ENCODE assay signal across 19 cellular contexts in the genomic region with DNA sequence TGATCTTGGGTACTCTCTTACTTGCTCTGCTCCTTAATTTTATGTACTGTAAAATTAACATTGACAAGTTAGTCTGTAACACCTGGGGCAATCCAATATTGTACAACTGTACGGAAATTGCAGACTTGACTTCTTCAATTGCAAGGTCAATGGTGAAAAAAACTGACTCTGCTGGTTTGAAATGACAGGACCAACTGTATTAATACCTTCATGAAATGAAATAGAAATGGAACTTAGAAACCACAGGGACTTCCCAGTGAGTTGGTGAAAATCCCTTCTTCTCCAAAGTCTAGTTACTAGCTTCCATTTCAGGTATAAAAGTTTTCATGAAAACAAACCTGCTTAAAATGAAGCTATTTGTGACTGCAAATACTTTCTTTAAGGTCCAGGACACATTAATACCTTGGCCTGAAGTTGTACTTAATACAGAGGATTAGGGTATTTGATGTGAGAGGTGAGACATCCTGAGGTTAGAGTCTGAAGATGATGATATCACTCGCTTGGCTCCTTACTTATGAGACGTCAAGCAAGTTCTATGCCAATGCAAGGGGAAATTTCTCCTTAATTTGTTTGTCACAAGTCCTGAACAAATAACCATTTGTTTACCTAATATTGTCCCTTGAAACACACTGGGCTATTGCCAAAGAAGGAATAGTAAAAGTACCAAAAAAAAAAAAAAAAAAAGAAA.
DNase-seq lines count a peak whose midpoint lies in the region; ATAC-seq lines count a peak whose summit lies in the region.
"Had no signal": no experiment of that assay in that cellular context is flagged by ENCODE, and none has a peak within 500 bp of the region (broad histone marks: within the 10 kb centered on the region; RNA-seq: fewer than 3 reads in every experiment).

No MANE protein-coding gene starts in this region.

- H3K27me3 Mint-ChIP-seq in stimulated activated naive CD8-positive, alpha-beta T cell treated with anti-CD3 and anti-CD28 coated beads, Interleukin-15, amount 100 ng/mL, for 72 hours = no peaks in the 10 kb centered on the region

- no peak overlapping the region for H3K4me3 Mint-ChIP-seq in stimulated activated naive CD8-positive, alpha-beta T cell treated with anti-CD3 and anti-CD28 coated beads, Interleukin-15, amount 100 ng/mL, for 72 hours
- H3K4me3 Mint-ChIP-seq: neural crest cell had no signal

- no peak for DNase-seq in stimulated activated naive CD8-positive, alpha-beta T cell treated with anti-CD3 and anti-CD28 coated beads, Interleukin-15, amount 100 ng/mL, for 72 hours
- no peak for DNase-seq in stimulated activated naive CD8-positive, alpha-beta T cell treated with anti-CD3 and anti-CD28 coated beads, Interleukin-15, Interleukin-2, amounts not matched to agents 100 U/mL and 50 U/mL, for 24 hours
- no peak for DNase-seq in hypothalamus (lab: John Stamatoyannopoulos, UW)
- DNase-seq in NCI-H1694 treated with DMSO at 0.1 percent for 48 hours (lab: John Stamatoyannopoulos, UW) = no peak
- no peak for DNase-seq in NCI-H2171 treated with DMSO at 0.1 percent for 48 hours (lab: John Stamatoyannopoulos, UW)
- DNase-seq: activated CD4-positive, alpha-beta T cell treated with anti-CD3 and anti-CD28 coated beads for 4 hours; activated naive CD4-positive, alpha-beta T cell treated with Interleukin-2 at 50 U/mL for 16 hours; effector CD8-positive, alpha-beta T cell; esophagus squamous epithelium; midbrain; NCI-H526; stimulated activated CD4-positive, alpha-beta T cell treated with anti-CD3 and anti-CD28 coated beads, Interleukin-2, amount 100 ng/mL, for 48 hours; uterus had no signal

- peaks cover 10% of the 10 kb centered on the region for H3K4me1 Mint-ChIP-seq in stimulated activated naive CD8-positive, alpha-beta T cell treated with anti-CD3 and anti-CD28 coated beads, Interleukin-15, amount 100 ng/mL, for 72 hours
- H3K4me1 Mint-ChIP-seq: neural crest cell had no signal

- H3K27ac Mint-ChIP-seq in stimulated activated naive CD8-positive, alpha-beta T cell treated with anti-CD3 and anti-CD28 coated beads, Interleukin-15, amount 100 ng/mL, for 72 hours = no peak overlapping the region

- ATAC-seq in stimulated activated naive CD8-positive, alpha-beta T cell treated with anti-CD3 and anti-CD28 coated beads, Interleukin-15, amount 100 ng/mL, for 72 hours = peak; percentile 91
- ATAC-seq in stimulated activated naive CD8-positive, alpha-beta T cell treated with anti-CD3 and anti-CD28 coated beads, Interleukin-15, Interleukin-2, amounts not matched to agents 100 U/mL and 50 U/mL, for 24 hours = no peak
- ATAC-seq in GM21515 (IDR thresholded peaks at IDR 0.05; ENCODE audit: unreplicated experiment) (peak; percentile 60), HG03378 (IDR thresholded peaks at IDR 0.05; ENCODE audit: unreplicated experiment) (peak; percentile 46), HG03025 (IDR thresholded peaks at IDR 0.05; ENCODE audit: low FRiP score, unreplicated experiment) (no peak)
- ATAC-seq: HepG2, Right ventricle myocardium inferior had no signal

- H3K9me3 Mint-ChIP-seq in stimulated activated naive CD8-positive, alpha-beta T cell treated with anti-CD3 and anti-CD28 coated beads, Interleukin-15, amount 100 ng/mL, for 72 hours = no peaks in the 10 kb centered on the region
- H3K9me3 Mint-ChIP-seq: neural crest cell had no signal

Comparison
In these comparisons a context has a peak if more than half of its experiments do, and no peak if none do; other contexts are left out.
1. ATAC-seq: peak in stimulated activated naive CD8-positive, alpha-beta T cell treated with anti-CD3 and anti-CD28 coated beads, Interleukin-15, amount 100 ng/mL, for 72 hours (single experiment), GM21515 (single experiment) and HG03378 (single experiment); none in stimulated activated naive CD8-positive, alpha-beta T cell treated with anti-CD3 and anti-CD28 coated beads, Interleukin-15, Interleukin-2, amounts not matched to agents 100 U/mL and 50 U/mL, for 24 hours (single experiment) and HG03025 (single experiment).